9 cellular contexts compared by ENCODE assay signal in genomic region chr20:47350691-47351545, GRCh38. TPM values are rescaled to one million over a fixed set of nuclear protein-coding genes. Genes with fewer than 3 reads are reported as not detected.
A peak's percentile ranks its signal among the peaks of the same experiment; 100 is the strongest.
DNase-seq lines count a peak whose midpoint lies in the region; ATAC-seq and TF ChIP-seq lines count a peak whose summit lies in the region.
"Had no signal": no experiment of that assay in that cellular context is flagged by ENCODE, and none has a peak within 500 bp of the region (broad histone marks: within the 10 kb centered on the region; RNA-seq: fewer than 3 reads in every experiment).

No MANE protein-coding gene starts in this region.

- H3K36me3 ChIP-seq in HUES48 (ENCODE audit: control insufficient read depth, insufficient read depth, low read length) (peaks cover 36% of the 10 kb centered on the region), spleen (peaks cover 0 to 32% (median 8%) of the 10 kb centered on the region in 6 donors)

- no peak for TF ChIP-seq CTCF in spleen (IDR thresholded peaks at IDR 0.05 in 8 of 11, conservative IDR thresholded peaks at IDR 0.05 in 3 of 11)

- H3K4me3 ChIP-seq in HUES48 (ENCODE audit: low read depth, low read length) = no peak overlapping the region
- peak overlapping the region in 2 of 8 donors; percentile 33 to 62 for H3K4me3 ChIP-seq in spleen

- no peaks in the 10 kb centered on the region for H3K27me3 Mint-ChIP-seq in activated naive CD8-positive, alpha-beta T cell treated with anti-CD3 and anti-CD28 coated beads for 36 hours
- no peaks in the 10 kb centered on the region for H3K27me3 Mint-ChIP-seq in T-helper 17 cell

- H3K36me3 Mint-ChIP-seq in activated naive CD8-positive, alpha-beta T cell treated with anti-CD3 and anti-CD28 coated beads for 36 hours = peaks cover 39% of the 10 kb centered on the region
- peaks cover 2% of the 10 kb centered on the region for H3K36me3 Mint-ChIP-seq in T-helper 17 cell (ENCODE audit: low read depth)

- H3K27ac ChIP-seq in HUES48 (ENCODE audit: low read depth, low read length) (peak overlapping the region; percentile 99), spleen (peak overlapping the region; percentile 22 to 99 (median 98))

- H3K4me3 Mint-ChIP-seq in activated naive CD8-positive, alpha-beta T cell treated with anti-CD3 and anti-CD28 coated beads for 36 hours = peak overlapping the region; percentile 71
- no peak overlapping the region for H3K4me3 Mint-ChIP-seq in T-helper 17 cell

- H3K9ac ChIP-seq in HUES48 (ENCODE audit: low read depth, low read length) = peak overlapping the region; percentile 57

- no peak for ATAC-seq in HG03039 (IDR thresholded peaks at IDR 0.05; ENCODE audit: unreplicated experiment)
- ATAC-seq in T-helper 17 cell = no peak

- 63 to 73% (median 70%) methylated on average over 4 of the region's 4 CpGs for WGBS in spleen, 5 donors

- TF ChIP-seq POLR2A in spleen (IDR thresholded peaks at IDR 0.05) = no peak

- H3K27me3 ChIP-seq in HUES48 (ENCODE audit: control insufficient read depth, insufficient read depth, low read length) = no peaks in the 10 kb centered on the region
- no peaks in the 10 kb centered on the region for H3K27me3 ChIP-seq in spleen (replicated peaks in 1 of 7)

- intact Hi-C loops in spleen (cut with DNase I; ENCODE audit: low total_unique reads) = no loop called here

- no peak for DNase-seq in activated naive CD8-positive, alpha-beta T cell treated with anti-CD3 and anti-CD28 coated beads for 36 hours
- DNase-seq in inferior parietal cortex (ENCODE audit: extremely low spot score) (peak; percentile 69), spleen (no peak), T-helper 17 cell (no peak), NCI-H2107 (lab: John Stamatoyannopoulos, UW) (no peak), D341Med (ENCODE audit: low spot score) (no peak)
- DNase-seq: T1000 had no signal

- no peaks in the 10 kb centered on the region for H3K9me3 Mint-ChIP-seq in activated naive CD8-positive, alpha-beta T cell treated with anti-CD3 and anti-CD28 coated beads for 36 hours

- no peak overlapping the region for H3K27ac Mint-ChIP-seq in activated naive CD8-positive, alpha-beta T cell treated with anti-CD3 and anti-CD28 coated beads for 36 hours
- H3K27ac Mint-ChIP-seq in T-helper 17 cell = no peak overlapping the region

- H3K9me3 ChIP-seq in HUES48 (ENCODE audit: control insufficient read depth, insufficient read depth, low read length) = no peaks in the 10 kb centered on the region
- no peaks in the 10 kb centered on the region for H3K9me3 ChIP-seq in spleen
- H3K9me3 ChIP-seq in T-helper 17 cell (ENCODE audit: control insufficient read depth, low read length, poor library complexity, severe bottlenecking) = no peaks in the 10 kb centered on the region

- peaks cover 36% of the 10 kb centered on the region for H3K4me1 Mint-ChIP-seq in activated naive CD8-positive, alpha-beta T cell treated with anti-CD3 and anti-CD28 coated beads for 36 hours
- H3K4me1 Mint-ChIP-seq in T-helper 17 cell = peaks cover 38% of the 10 kb centered on the region

- H3K4me1 ChIP-seq in HUES48 (ENCODE audit: control insufficient read depth, insufficient read depth, low read length) = peaks cover 93% of the 10 kb centered on the region
- peaks cover 74 to 100% (median 100%) of the 10 kb centered on the region in 6 donors for H3K4me1 ChIP-seq in spleen

RNA-seq across cellular contexts. Expression of gene ZMYND8, which starts 5.6 kb away (rescaled TPM):
- total RNA-seq in activated naive CD8-positive, alpha-beta T cell treated with anti-CD3 and anti-CD28 coated beads for 36 hours = 10 to 100 TPM; 28.8 to 29.8 TPM
- total RNA-seq in spleen = 10 to 100 TPM; 30.3 to 64.0 (median 56.0) TPM
- 10 to 100 TPM; 12.5 to 16.8 (median 15.6) TPM for polyA plus RNA-seq in spleen
- 10 to 100 TPM; 42.7 to 50.3 TPM for total RNA-seq in T-helper 17 cell
